ENCODE assay signal across 12 cellular contexts in genomic region chr2:183903026-183903425, GRCh38.
"Had no signal": no experiment of that assay in that cellular context is flagged by ENCODE, and none has a peak within 500 bp of the region (broad histone marks: within the 10 kb centered on the region; RNA-seq: fewer than 3 reads in every experiment).

No MANE protein-coding gene starts in this region.

- H3K4me1 ChIP-seq: esophagus squamous epithelium, foreskin keratinocyte had no signal

- ATAC-seq: effector memory CD8-positive, alpha-beta T cell; foreskin keratinocyte; left lobe of liver; natural killer cell had no signal

- H3K36me3 ChIP-seq: esophagus squamous epithelium, sigmoid colon had no signal

- H3K27me3 ChIP-seq: esophagus squamous epithelium, foreskin keratinocyte, sigmoid colon had no signal

- H3K9me3 ChIP-seq: esophagus squamous epithelium, sigmoid colon had no signal

- H3K27ac ChIP-seq: esophagus squamous epithelium, foreskin keratinocyte, sigmoid colon had no signal

- H3K4me3 ChIP-seq: esophagus squamous epithelium, sigmoid colon had no signal

- DNase-seq: effector memory CD8-positive, alpha-beta T cell; esophagus squamous epithelium; mammary epithelial cell; natural killer cell; posterior cingulate gyrus; sigmoid colon; small intestine; stimulated activated CD4-positive, alpha-beta T cell treated with anti-CD3 and anti-CD28 coated beads, Interleukin-2, amount 100 ng/mL, for 48 hours; stimulated activated naive CD4-positive, alpha-beta T cell treated with Interleukin-2 at 50 U/mL for 16 hours; trophoblast cell had no signal
